9 cellular contexts compared by ENCODE assay signal in the genomic region with DNA sequence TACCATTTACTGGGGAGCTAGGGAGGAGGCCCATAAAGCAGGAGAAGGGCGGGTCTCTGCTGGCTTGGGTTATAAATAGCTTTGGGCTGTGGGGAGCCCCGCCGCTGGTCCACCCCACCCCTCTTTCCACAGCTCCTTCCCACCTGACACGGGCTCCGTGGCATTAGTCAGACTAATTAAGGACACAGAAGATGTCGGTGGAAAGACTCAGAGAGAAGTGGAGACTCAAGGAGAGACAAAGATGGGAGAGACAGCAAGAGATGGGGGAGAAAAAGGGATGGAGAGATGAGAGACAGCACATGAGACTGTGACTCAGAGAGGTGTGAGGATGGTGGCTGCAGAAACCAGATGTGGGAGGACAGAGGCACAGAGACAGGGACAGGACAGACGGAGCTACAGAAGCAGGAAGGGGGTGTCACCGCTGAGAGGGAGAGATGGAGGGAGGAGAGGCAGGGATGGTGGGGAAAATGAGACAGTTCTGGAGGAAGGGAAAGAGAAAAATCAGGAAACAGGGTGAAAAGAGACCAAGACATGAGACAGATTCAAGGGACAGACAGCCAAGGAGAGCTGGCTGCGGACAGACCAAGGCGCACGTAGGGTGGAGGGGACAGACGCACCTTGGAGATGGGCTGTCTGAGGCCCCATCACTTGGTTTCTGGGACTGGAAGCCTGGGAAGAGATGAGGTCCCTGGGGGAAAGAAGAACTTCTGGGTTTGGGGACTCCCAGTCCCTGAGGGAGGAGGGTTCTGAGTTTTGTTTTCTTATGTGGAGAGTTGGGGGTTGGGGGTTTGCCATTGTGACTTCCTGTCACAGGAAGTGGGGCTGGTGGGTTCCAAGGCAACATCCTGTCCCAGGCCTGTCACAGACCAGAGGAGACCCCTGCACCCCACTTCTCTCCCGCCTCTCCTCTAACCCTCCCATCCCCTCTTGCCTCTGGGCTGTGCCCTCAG. TPM values are rescaled to one million over a fixed set of nuclear protein-coding genes. Genes with fewer than 3 reads are reported as not detected.
DNase-seq lines count a peak whose midpoint lies in the region; ATAC-seq, FAIRE-seq and TF ChIP-seq lines count a peak whose summit lies in the region.
"Had no signal": no experiment of that assay in that cellular context is flagged by ENCODE, and none has a peak within 500 bp of the region (broad histone marks: within the 10 kb centered on the region; RNA-seq: fewer than 3 reads in every experiment).

No MANE protein-coding gene starts in this region.

- H3K27me3 ChIP-seq in dorsolateral prefrontal cortex, result no peaks in the 10 kb centered on the region

- peak overlapping the region in 58 of 59 donors; percentile 28 to 95 (median 82) for H3K27ac ChIP-seq in dorsolateral prefrontal cortex

- no peak for TF ChIP-seq CTCF in dorsolateral prefrontal cortex (IDR thresholded peaks at IDR 0.05 in 54 of 56, conservative IDR thresholded peaks at IDR 0.05 in 2 of 56; ENCODE audit: low read depth in 1 of 56, partially characterized antibody in 56 of 56)

- intact Hi-C loops in dorsolateral prefrontal cortex (cut with DNase I), result loop anchor here in 1 of 2 donors (10.0 kb wide), 2 partner anchors 148 to 188 kb away; a partner anchor contains a TSS

- no peak for DNase-seq in GM18507 (ENCODE audit: extremely low spot score, insufficient read length, low read depth)
- DNase-seq in T-helper 9 cell, result peak; percentile 54
- peak in 1 of 10 donors; percentile 13 for DNase-seq in dorsolateral prefrontal cortex
- peak in 2 of 3 experiments; percentile 18 to 34 for DNase-seq in stimulated activated CD4-positive, alpha-beta T cell treated with anti-CD3 and anti-CD28 coated beads, TNF-alpha, amount 100 ng/mL, for 4 hours (ENCODE audit: low read depth in 3 of 3)
- DNase-seq in hepatic stellate cell (ENCODE audit: low spot score), result no peak
- DNase-seq in T1000 (lab: John Stamatoyannopoulos, UW), result no peak

- peak; percentile 92 for FAIRE-seq in GM18507 (lab: Jason Lieb, UNC)

- no peak for ATAC-seq in HG02973 (IDR thresholded peaks at IDR 0.05; ENCODE audit: unreplicated experiment)
- ATAC-seq in GM18867 (IDR thresholded peaks at IDR 0.05; ENCODE audit: unreplicated experiment), result no peak

- H3K4me3 ChIP-seq in dorsolateral prefrontal cortex, result peak overlapping the region in 50 of 59 donors; percentile 1 to 65 (median 38)

RNA-seq across cellular contexts. Expression of a gene that starts 4.1 kb away (rescaled TPM):
- total RNA-seq in dorsolateral prefrontal cortex, result 100 to 1,000 TPM in 10 of 120 experiments, 10 to 100 TPM in 110; 36.8 to 145 (median 73.8) TPM

RNA-seq across cellular contexts. Expression of a gene that starts 10.0 kb away (rescaled TPM):
- total RNA-seq in dorsolateral prefrontal cortex, result under 1 TPM in 10 of 120 experiments, not detected in 110; 0.28 to 0.98 (median 0.50) TPM
- total RNA-seq: lung microvascular endothelial cell had no signal

RNA-seq across cellular contexts. Expression of a gene that starts 27.0 kb away (rescaled TPM):
- total RNA-seq in dorsolateral prefrontal cortex, result 100 to 1,000 TPM; 344 to 718 (median 462) TPM

RNA-seq across cellular contexts. Expression of a gene that starts 41.2 kb away (rescaled TPM):
- 1 to 10 TPM in 51 of 120 experiments, under 1 TPM in 67, not detected in 2; 0.22 to 3.2 (median 0.95) TPM for total RNA-seq in dorsolateral prefrontal cortex
- total RNA-seq: lung microvascular endothelial cell had no signal

RNA-seq across cellular contexts. Expression of a gene that starts 42.2 kb away (rescaled TPM):
- total RNA-seq in dorsolateral prefrontal cortex, result not detected
- total RNA-seq: lung microvascular endothelial cell had no signal

Comparison
In these comparisons a context has a peak if more than half of its experiments do, and no peak if none do; other contexts are left out.
1. DNase-seq: peak in T-helper 9 cell (single experiment) and stimulated activated CD4-positive, alpha-beta T cell treated with anti-CD3 and anti-CD28 coated beads, TNF-alpha, amount 100 ng/mL, for 4 hours (2 of 3); none in GM18507 (single experiment), hepatic stellate cell (single experiment) and T1000 (single experiment).